22 cellular contexts compared by ENCODE assay signal in the genomic region with DNA sequence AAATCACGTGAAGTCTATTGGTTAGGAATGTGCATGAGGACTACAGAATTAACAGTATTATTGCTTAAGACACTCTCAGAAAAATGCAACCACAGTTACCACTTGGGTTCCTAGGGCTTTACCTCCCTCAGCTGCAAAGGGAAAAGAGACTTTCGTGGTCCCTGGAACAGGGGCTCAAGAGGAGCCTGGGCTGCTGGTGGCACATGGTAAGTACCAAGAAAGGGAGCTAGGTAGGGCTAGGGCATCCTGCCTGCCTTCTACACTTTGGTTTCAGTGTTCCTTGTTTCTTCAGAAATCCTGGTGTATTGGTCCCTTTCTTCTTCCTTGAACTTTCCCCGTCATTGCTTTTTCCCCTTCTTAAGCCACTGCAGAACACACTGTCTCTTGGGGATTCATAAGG. TPM values are rescaled to one million over a fixed set of nuclear protein-coding genes. Genes with fewer than 3 reads are reported as not detected.
"Had no signal": no experiment of that assay in that cellular context is flagged by ENCODE, and none has a peak within 500 bp of the region (broad histone marks: within the 10 kb centered on the region; RNA-seq: fewer than 3 reads in every experiment).

No MANE protein-coding gene starts in this region.

- ATAC-seq: activated CD8-positive, alpha-beta T cell treated with anti-CD3 and anti-CD28 coated beads for 36 hours; body of pancreas; naive thymus-derived CD4-positive, alpha-beta T cell; right cardiac atrium had no signal

- H3K27ac Mint-ChIP-seq: activated CD8-positive, alpha-beta T cell treated with anti-CD3 and anti-CD28 coated beads for 36 hours; activated naive CD8-positive, alpha-beta T cell; naive thymus-derived CD4-positive, alpha-beta T cell; stimulated activated naive CD8-positive, alpha-beta T cell treated with anti-CD3 and anti-CD28 coated beads, Interleukin-15, Interleukin-2, amounts not matched to agents 100 ng/mL and 50 ng/mL, for 24 hours; T-helper 1 cell treated with Interleukin-12 subunit alpha and Interleukin-12 subunit beta and Interleukin-4 antibody, amounts not matched to agents 30 μg/mL and 1 μg/mL, for 36 hours had no signal

- H3K4me1 ChIP-seq: body of pancreas, colonic mucosa, upper lobe of left lung, vagina had no signal

- DNase-seq: activated CD4-positive, alpha-beta T cell treated with anti-CD3 and anti-CD28 coated beads, Interleukin-2, amount 50 U/mL, for 1 hour; activated CD4-positive, CD25-positive, alpha-beta regulatory T cell treated with anti-CD3 and anti-CD28 coated beads, Interleukin-2, amount 50 U/mL, for 72 hours; activated CD8-positive, alpha-beta T cell treated with anti-CD3 and anti-CD28 coated beads for 36 hours; activated naive CD4-positive, alpha-beta T cell treated with Interleukin-2 at 50 U/mL for 16 hours; activated T-cell treated with anti-CD3 and anti-CD28 coated beads, Interleukin-2, amount 50 U/mL, for 48 hours; anterior cingulate cortex; body of pancreas; cerebellar nuclear complex; colonic mucosa; effector CD8-positive, alpha-beta T cell; midbrain; naive thymus-derived CD4-positive, alpha-beta T cell; posterior cingulate gyrus; right cardiac atrium; stimulated activated CD4-positive, alpha-beta T cell treated with anti-CD3 and anti-CD28 coated beads, Interleukin-4, amount 100 ng/mL, for 1 hour; T-helper 9 cell; upper lobe of left lung; WERI-Rb-1 had no signal

- H3K4me1 Mint-ChIP-seq: naive thymus-derived CD4-positive, alpha-beta T cell had no signal

- H3K4me3 ChIP-seq: body of pancreas, colonic mucosa, upper lobe of left lung, vagina had no signal

- H3K9me3 ChIP-seq: body of pancreas, colonic mucosa, upper lobe of left lung, vagina had no signal

- H3K27me3 ChIP-seq: colonic mucosa, upper lobe of left lung, vagina had no signal

- H3K36me3 ChIP-seq: colonic mucosa, upper lobe of left lung, vagina, WERI-Rb-1 had no signal

- H3K4me3 Mint-ChIP-seq: activated CD8-positive, alpha-beta T cell treated with anti-CD3 and anti-CD28 coated beads for 36 hours; activated naive CD8-positive, alpha-beta T cell; naive thymus-derived CD4-positive, alpha-beta T cell; stimulated activated naive CD8-positive, alpha-beta T cell treated with anti-CD3 and anti-CD28 coated beads, Interleukin-15, Interleukin-2, amounts not matched to agents 100 ng/mL and 50 ng/mL, for 24 hours; T-helper 1 cell treated with Interleukin-12 subunit alpha and Interleukin-12 subunit beta and Interleukin-4 antibody, amounts not matched to agents 30 μg/mL and 1 μg/mL, for 36 hours had no signal

- H3K27ac ChIP-seq: body of pancreas, colonic mucosa, upper lobe of left lung, vagina, WERI-Rb-1 had no signal

- H3K36me3 Mint-ChIP-seq: activated naive CD8-positive, alpha-beta T cell had no signal

RNA-seq across cellular contexts. Expression of gene VCAN, which starts 7.3 kb away (rescaled TPM):
- total RNA-seq: activated CD8-positive, alpha-beta T cell treated with anti-CD3 and anti-CD28 coated beads for 36 hours had no signal
